Comparison of ENCODE assay signal across 24 cellular contexts in genomic region chr5:53017383-53017782, GRCh38. TPM values are rescaled to one million over a fixed set of nuclear protein-coding genes. Genes with fewer than 3 reads are reported as not detected.
DNase-seq lines count a peak whose midpoint lies in the region; ATAC-seq lines count a peak whose summit lies in the region.
"Had no signal": no experiment of that assay in that cellular context is flagged by ENCODE, and none has a peak within 500 bp of the region (broad histone marks: within the 10 kb centered on the region; RNA-seq: fewer than 3 reads in every experiment).

No MANE protein-coding gene starts in this region.

- intact Hi-C loops in head of caudate nucleus (cut with DNase I) = no loop called here

- DNase-seq in Ammon's horn (ENCODE audit: low spot score) (peak; percentile 67), amygdala (lab: John Stamatoyannopoulos, UW) (peak in 34 of 56 donors; percentile 10 to 75 (median 39)), head of caudate nucleus (peak in 41 of 42 donors; percentile 8 to 86 (median 67)), occipital lobe (lab: John Stamatoyannopoulos, UW) (peak; percentile 36), RPMI8226 (no peak), HUDEP-2 (lab: John Stamatoyannopoulos, UW; ENCODE audit: unreplicated experiment in 76 of 76) (no peak), NCI-H446 treated with DMSO at 0.1 percent for 48 hours (lab: John Stamatoyannopoulos, UW) (no peak)
- DNase-seq: activated CD4-positive, alpha-beta T cell treated with anti-CD3 and anti-CD28 coated beads for 36 hours; activated CD8-positive, alpha-beta memory T cell treated with anti-CD3 and anti-CD28 coated beads, Interleukin-2, amount 50 U/mL, for 48 hours; activated CD8-positive, alpha-beta T cell treated with anti-CD3 and anti-CD28 coated beads for 36 hours; activated naive CD4-positive, alpha-beta T cell treated with anti-CD3 and anti-CD28 coated beads for 36 hours; AML-193; CD4-positive, alpha-beta memory T cell; DND-41; GF-D8; glutamatergic neuron; natural killer cell; NCI-H1436; NCI-H2107; NCI-H345; SHP77; stimulated activated naive CD4-positive, alpha-beta T cell treated with Interleukin-2 at 50 U/mL for 16 hours; T-helper 9 cell had no signal

- no peak for ATAC-seq in HG03520 (IDR thresholded peaks at IDR 0.05; ENCODE audit: unreplicated experiment)
- ATAC-seq: activated CD4-positive, alpha-beta T cell treated with anti-CD3 and anti-CD28 coated beads for 36 hours; activated CD8-positive, alpha-beta T cell treated with anti-CD3 and anti-CD28 coated beads for 36 hours; natural killer cell had no signal

RNA-seq across cellular contexts. Expression of gene ITGA2, which starts 28.2 kb away (rescaled TPM):
- total RNA-seq in occipital lobe = 5.5 TPM

Comparison
In these comparisons a context has a peak if more than half of its experiments do, and no peak if none do; other contexts are left out.
1. DNase-seq: peak in Ammon's horn (single experiment), amygdala (34 of 56), head of caudate nucleus (41 of 42) and occipital lobe (single experiment); none in RPMI8226 (single experiment), HUDEP-2 (0 of 76) and NCI-H446 treated with DMSO at 0.1 percent for 48 hours (single experiment).